ENCODE assay signal across 19 cellular contexts in the genomic region with DNA sequence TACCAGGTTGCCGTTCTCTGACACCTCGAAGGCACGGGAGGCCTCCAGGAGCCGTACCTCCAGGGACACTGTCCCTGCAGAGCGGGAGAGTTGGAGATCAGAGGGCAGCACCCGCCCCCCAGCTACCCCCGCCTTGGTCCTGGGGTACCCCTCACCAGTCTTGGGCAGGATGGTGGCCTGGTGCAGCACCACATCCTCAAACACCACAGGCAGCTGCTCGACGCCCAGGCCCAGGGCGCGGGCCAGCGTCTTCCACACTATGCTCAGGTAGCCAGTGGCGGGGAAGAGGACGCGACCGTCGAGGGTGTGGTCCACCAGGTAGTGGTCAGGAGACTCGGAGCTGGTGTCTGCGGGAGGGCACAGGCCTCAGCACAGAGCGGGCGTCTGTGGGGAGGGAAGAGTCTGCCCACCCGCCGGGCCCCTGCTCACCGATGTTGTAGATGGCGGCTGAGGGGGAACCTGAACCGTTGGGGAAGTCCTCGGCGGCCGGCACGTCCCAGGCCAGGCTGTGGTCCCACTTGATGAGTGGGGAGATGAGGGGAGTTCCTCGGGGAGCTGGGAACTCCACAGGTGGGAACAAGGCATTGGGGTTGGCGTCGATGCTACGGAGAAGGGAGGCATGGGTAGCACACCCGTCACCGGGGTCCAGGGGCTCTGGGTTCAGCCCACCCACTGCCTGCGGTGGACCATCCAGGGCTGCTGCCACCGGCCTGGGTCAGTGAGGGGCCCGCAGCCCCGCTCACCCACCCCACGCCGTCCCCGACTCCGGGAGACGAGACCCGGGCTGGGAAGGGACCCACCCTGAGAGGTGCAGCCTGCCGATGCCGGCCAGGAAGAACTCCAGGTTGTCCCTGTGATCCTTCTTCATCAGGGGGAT. TPM values are rescaled to one million over a fixed set of nuclear protein-coding genes. Genes with fewer than 3 reads are reported as not detected.
DNase-seq lines count a peak whose midpoint lies in the region; ATAC-seq and TF ChIP-seq lines count a peak whose summit lies in the region.
"Had no signal": no experiment of that assay in that cellular context is flagged by ENCODE, and none has a peak within 500 bp of the region (broad histone marks: within the 10 kb centered on the region; RNA-seq: fewer than 3 reads in every experiment).

No MANE protein-coding gene starts in this region.

- peak; percentile 2 for DNase-seq in stimulated activated CD4-positive, alpha-beta T cell treated with anti-CD3 and anti-CD28 coated beads, Interleukin-15, amount 100 ng/mL, for 24 hours
- DNase-seq in stimulated activated CD4-positive, alpha-beta T cell treated with anti-CD3 and anti-CD28 coated beads, Interleukin-4, amount 100 ng/mL, for 4 hours: no peak
- DNase-seq in PC-9 (no peak), left ventricle myocardium superior (peak; percentile 25), cortex of kidney (lab: John Stamatoyannopoulos, UW) (no peak), SK-N-DZ (ENCODE audit: low spot score) (no peak), upper lobe of right lung (no peak)
- DNase-seq: Caco-2, EL, H7, KBM-7, NCI-H1048, NCI-H1436 treated with DMSO at 0.1 percent for 48 hours, NCI-H2029 treated with DMSO at 0.1 percent for 48 hours, NCI-H2171 treated with DMSO at 0.1 percent for 48 hours, NCI-H446 treated with DMSO at 0.1 percent for 48 hours, NCI-H748 treated with DMSO at 0.1 percent for 48 hours had no signal

- H3K27ac ChIP-seq in PC-9: no peak overlapping the region
- H3K27ac ChIP-seq in upper lobe of right lung: no peak overlapping the region
- H3K27ac ChIP-seq: HL-60, SK-N-MC had no signal

- ATAC-seq in left ventricle myocardium superior: no peak
- no peak for ATAC-seq in upper lobe of right lung

- intact Hi-C loops in PC-9 (cut with micrococcal nuclease; ENCODE audit: unreplicated experiment): no loop called here
- intact Hi-C loops in left ventricle myocardium superior (cut with micrococcal nuclease): no loop called here
- intact Hi-C loops in upper lobe of right lung (cut with DNase I): no loop called here

- TSS peak; percentile 11 for BruUV-seq in PC-9 (replicated peaks; lab: Mats Ljungman, UMichigan)

- no peaks in the 10 kb centered on the region for H3K9me2 ChIP-seq in PC-9 (ENCODE audit: insufficient read depth)

- H3K9me3 ChIP-seq in PC-9 (ENCODE audit: insufficient read depth, low read depth): no peaks in the 10 kb centered on the region
- H3K9me3 ChIP-seq in upper lobe of right lung: no peaks in the 10 kb centered on the region
- H3K9me3 ChIP-seq: Caco-2 had no signal

- TF ChIP-seq CTCF in PC-9 (conservative IDR thresholded peaks at IDR 0.05) (no peak), upper lobe of right lung (IDR thresholded peaks at IDR 0.05) (no peak)

- peaks cover 18% of the 10 kb centered on the region for H4K20me1 ChIP-seq in PC-9 (ENCODE audit: insufficient read depth)

- no peak overlapping the region for H3K4me3 ChIP-seq in PC-9
- no peak overlapping the region for H3K4me3 ChIP-seq in upper lobe of right lung
- H3K4me3 ChIP-seq: SK-N-MC had no signal

- no peaks in the 10 kb centered on the region for H3K36me3 ChIP-seq in PC-9 (ENCODE audit: low read depth)
- H3K36me3 ChIP-seq in upper lobe of right lung: peaks cover 100% of the 10 kb centered on the region

- POLR2A ChIA-PET in PC-9 (lab: Charles Lee; ENCODE audit: unreplicated experiment): no interaction called here

- no peak overlapping the region for H3K4me2 ChIP-seq in PC-9

- H2AFZ ChIP-seq in PC-9: no peak overlapping the region

- CTCF ChIA-PET in PC-9 (lab: Charles Lee): no interaction called here

- H3F3A ChIP-seq in PC-9 (ENCODE audit: insufficient read depth, low read depth): no peaks in the 10 kb centered on the region

- H3K79me2 ChIP-seq in PC-9 (ENCODE audit: low read depth): 0 out of 2 replicates have a peak, but pooled peaks cover 9% of the 10 kb centered on the region

- H3K4me1 ChIP-seq in PC-9 (replicated peaks; ENCODE audit: insufficient read depth) (no peaks in the 10 kb centered on the region), upper lobe of right lung (no peaks in the 10 kb centered on the region)
- H3K4me1 ChIP-seq: Caco-2 had no signal

- no peaks in the 10 kb centered on the region for H3K27me3 ChIP-seq in PC-9 (ENCODE audit: insufficient read depth, low read depth)
- no peaks in the 10 kb centered on the region for H3K27me3 ChIP-seq in upper lobe of right lung

RNA-seq across cellular contexts. Expression of a gene that starts 9.8 kb away (rescaled TPM):
- total RNA-seq in PC-9 (2021): 455 and 658 TPM in 2 replicates
- total RNA-seq in left ventricle myocardium superior: 17.0 TPM
- polyA plus RNA-seq in SK-N-DZ (2014; cell fraction: cytosol; rRNA removed): 178 and 182 TPM in 2 replicates
- polyA plus RNA-seq in SK-N-DZ (2014; cell fraction: nucleus; rRNA removed): 168 and 229 TPM in 2 replicates
- 432 TPM for total RNA-seq in upper lobe of right lung

RNA-seq across cellular contexts. Expression of a gene that starts 22.6 kb away (rescaled TPM):
- total RNA-seq in PC-9 (2021) (138 and 175 TPM in 2 replicates), left ventricle myocardium superior (67.7 TPM), upper lobe of right lung (82.4 TPM)
- 139 and 158 TPM in 2 replicates for polyA plus RNA-seq in SK-N-DZ (2014; cell fraction: cytosol; rRNA removed)
- 1,140 and 1,180 TPM in 2 replicates for polyA plus RNA-seq in SK-N-DZ (2014; cell fraction: nucleus; rRNA removed)

RNA-seq across cellular contexts. Expression of a gene that starts 36.5 kb away (rescaled TPM):
- total RNA-seq in PC-9 (2021) (121 and 124 TPM in 2 replicates), left ventricle myocardium superior (90.6 TPM), upper lobe of right lung (78.0 TPM)
- polyA plus RNA-seq in SK-N-DZ (2014; cell fraction: cytosol; rRNA removed): 238 and 245 TPM in 2 replicates
- 461 and 512 TPM in 2 replicates for polyA plus RNA-seq in SK-N-DZ (2014; cell fraction: nucleus; rRNA removed)

RNA-seq across cellular contexts. Expression of a gene that starts 36.6 kb away (rescaled TPM):
- total RNA-seq in PC-9 (2021) (40.4 and 49.1 TPM in 2 replicates), left ventricle myocardium superior (21.8 TPM), upper lobe of right lung (38.5 TPM)
- polyA plus RNA-seq in SK-N-DZ (2014; cell fraction: cytosol; rRNA removed): 65.1 and 71.9 TPM in 2 replicates
- polyA plus RNA-seq in SK-N-DZ (2014; cell fraction: nucleus; rRNA removed): 471 and 495 TPM in 2 replicates

RNA-seq across cellular contexts. Expression of a gene that starts 50.7 kb away (rescaled TPM):
- total RNA-seq in PC-9 (2021): 120 and 129 TPM in 2 replicates
- total RNA-seq in left ventricle myocardium superior: 177 TPM
- 228 and 312 TPM in 2 replicates for polyA plus RNA-seq in SK-N-DZ (2014; cell fraction: cytosol; rRNA removed)
- 357 and 359 TPM in 2 replicates for polyA plus RNA-seq in SK-N-DZ (2014; cell fraction: nucleus; rRNA removed)
- 143 TPM for total RNA-seq in upper lobe of right lung

Comparison
In these comparisons a context has a peak if more than half of its experiments do, and no peak if none do; other contexts are left out.
1. DNase-seq: peak in stimulated activated CD4-positive, alpha-beta T cell treated with anti-CD3 and anti-CD28 coated beads, Interleukin-15, amount 100 ng/mL, for 24 hours (single experiment) and left ventricle myocardium superior (single experiment); none in stimulated activated CD4-positive, alpha-beta T cell treated with anti-CD3 and anti-CD28 coated beads, Interleukin-4, amount 100 ng/mL, for 4 hours (0 of 2), PC-9 (0 of 2), cortex of kidney (single experiment), SK-N-DZ (single experiment) and upper lobe of right lung (single experiment).
2. RNA of a gene that starts 9.8 kb away (total RNA-seq): 455 to 658 TPM in PC-9 and 432 TPM in upper lobe of right lung (single experiment); 17.0 TPM in left ventricle myocardium superior (single experiment); every median in the first group is over 10 times any median in the second.